ENCODE assay signal across 20 cellular contexts in genomic region chr6:129113637-129114036, GRCh38.
"Had no signal": no experiment of that assay in that cellular context is flagged by ENCODE, and none has a peak within 500 bp of the region (broad histone marks: within the 10 kb centered on the region; RNA-seq: fewer than 3 reads in every experiment).

No MANE protein-coding gene starts in this region.

- DNase-seq: dermis blood vessel endothelial cell; effector memory CD8-positive, alpha-beta T cell; erythroblast; esophagus squamous epithelium; foreskin melanocyte; kidney; left lung; naive B cell; small intestine; stimulated activated CD4-positive, alpha-beta T cell treated with anti-CD3 and anti-CD28 coated beads, Interleukin-15, amount 100 ng/mL, for 24 hours; stimulated activated CD4-positive, alpha-beta T cell treated with anti-CD3 and anti-CD28 coated beads, Interleukin-2, amount 100 ng/mL, for 48 hours; stimulated activated naive B cell treated with anti-CD40 and anti-IgM and Interleukin-4, amounts not matched to agents 10 μg/mL and 1 μg/mL and 100 μg/mL, for 72 hours; transverse colon; upper lobe of right lung had no signal

- H3K27ac ChIP-seq: esophagus squamous epithelium, hepatocyte, parathyroid adenoma, transverse colon, upper lobe of right lung, vagina had no signal

- ATAC-seq: effector memory CD8-positive, alpha-beta T cell; left lung; natural killer cell treated with Interleukin-12 subunit alpha and Interleukin-12 subunit beta and Interleukin-15 and Interleukin-18, amount 100 ng/mL, for 72 hours; stimulated activated naive B cell treated with anti-CD40 and anti-IgM and Interleukin-4, amounts not matched to agents 10 μg/mL and 1 μg/mL and 100 μg/mL, for 72 hours; upper lobe of right lung had no signal

- H3K9me3 ChIP-seq: esophagus squamous epithelium, left lung, transverse colon, upper lobe of right lung, vagina had no signal

- H3K4me3 ChIP-seq: coronary artery, esophagus squamous epithelium, hepatocyte, left lung, lung, transverse colon, upper lobe of right lung, vagina had no signal

- H3K36me3 ChIP-seq: esophagus squamous epithelium, left lung, transverse colon, upper lobe of right lung, vagina had no signal

- H3K27me3 ChIP-seq: esophagus squamous epithelium, hepatocyte, left lung, transverse colon, upper lobe of right lung, vagina had no signal

- H3K4me1 ChIP-seq: esophagus squamous epithelium, left lung, parathyroid adenoma, transverse colon, upper lobe of right lung had no signal
